ENCODE assay signal across 23 cellular contexts in the genomic region with DNA sequence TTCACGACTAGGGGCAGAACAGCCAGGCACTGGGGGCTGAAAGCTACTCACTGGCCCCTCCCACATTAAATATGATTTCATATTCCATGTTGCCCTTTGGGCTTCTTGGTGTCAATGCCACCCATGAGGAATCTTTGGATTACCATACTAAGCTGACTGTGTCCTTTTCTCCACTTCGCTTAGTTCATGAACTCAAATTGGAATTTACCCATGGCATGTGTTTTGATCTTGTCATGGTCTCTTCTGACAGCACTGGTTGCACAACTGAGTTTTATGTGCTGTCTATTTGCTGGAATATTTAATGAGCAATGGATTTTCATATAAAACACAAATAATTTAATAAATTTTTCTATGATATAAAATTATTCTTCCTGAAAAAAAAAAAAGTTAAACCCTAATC.
"Had no signal": no experiment of that assay in that cellular context is flagged by ENCODE, and none has a peak within 500 bp of the region (broad histone marks: within the 10 kb centered on the region; RNA-seq: fewer than 3 reads in every experiment).

No MANE protein-coding gene starts in this region.

- DNase-seq: activated CD4-positive, alpha-beta memory T cell treated with anti-CD3 and anti-CD28 coated beads, Interleukin-2, amount 10 ng/mL, durations not matched to agents 7 days and 5 days; activated CD4-positive, alpha-beta T cell treated with anti-CD3 and anti-CD28 coated beads, Interleukin-2, amount 50 U/mL, for 1 hour; activated CD4-positive, CD25-positive, alpha-beta regulatory T cell; activated T-cell treated with anti-CD3 and anti-CD28 coated beads for 4 hours; amygdala; Karpas-422; MM.1S; NCI-H1105; NCI-H1436; NCI-H1694 treated with DMSO at 0.1 percent for 48 hours; NCI-H2029 treated with DMSO at 0.1 percent for 48 hours; NCI-H510A treated with DMSO at 0.1 percent for 48 hours; NCI-H69; NK-92 treated with Interleukin-12 subunit alpha and Interleukin-12 subunit beta, amount 100 ng/mL, for 24 hours; OCI-M1; Peyer's patch; Right ventricle myocardium superior; SK-N-SH; T-helper 1 cell had no signal

- ATAC-seq: K562 had no signal

- H3K36me3 ChIP-seq: Peyer's patch, SJCRH30 had no signal

- H3K9me2 ChIP-seq: SK-N-SH had no signal

- H3K4me1 ChIP-seq: Peyer's patch had no signal

- H3K27ac ChIP-seq: Peyer's patch, RWPE1, SJCRH30, VCaP had no signal

- H3K4me3 ChIP-seq: K562, Peyer's patch, SJCRH30 had no signal

- H3K9me3 ChIP-seq: Peyer's patch, SJCRH30, SK-N-SH had no signal

- H3K27me3 ChIP-seq: Peyer's patch, SJCRH30 had no signal
